ENCODE assay signal across 12 cellular contexts in the genomic region with DNA sequence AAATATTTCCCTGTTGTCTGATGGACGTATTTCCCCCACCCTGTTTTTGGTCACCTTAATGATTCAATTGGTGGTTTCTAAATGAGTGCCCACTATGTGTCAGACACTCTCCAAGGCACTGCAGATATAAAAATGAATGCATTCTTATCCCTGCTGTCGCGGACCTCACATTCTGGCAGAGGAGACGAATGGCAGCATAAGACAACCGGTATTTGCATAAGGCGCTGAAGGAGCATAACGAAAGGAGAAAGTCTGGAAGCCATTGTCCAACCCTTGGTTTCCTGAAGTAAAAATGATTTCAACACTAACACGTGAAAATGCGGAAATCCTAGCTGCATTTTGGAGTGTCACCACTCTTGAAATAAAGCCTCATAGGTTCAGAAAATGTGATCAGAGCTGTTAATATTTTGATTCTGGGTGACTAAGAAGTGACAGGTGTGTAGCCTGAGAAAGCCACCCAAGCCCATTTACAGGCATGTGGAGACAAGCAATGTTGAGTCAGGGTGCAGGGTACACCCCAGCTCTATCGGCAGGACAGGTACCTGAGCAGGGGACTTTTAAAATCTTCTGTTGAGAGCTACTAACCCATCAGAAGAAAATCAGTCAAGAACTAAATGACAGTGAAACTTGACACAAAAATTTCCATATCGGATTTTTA. TPM values are rescaled to one million over a fixed set of nuclear protein-coding genes. Genes with fewer than 3 reads are reported as not detected.
DNase-seq lines count a peak whose midpoint lies in the region; ATAC-seq, FAIRE-seq and TF ChIP-seq lines count a peak whose summit lies in the region.
"Had no signal": no experiment of that assay in that cellular context is flagged by ENCODE, and none has a peak within 500 bp of the region (broad histone marks: within the 10 kb centered on the region; RNA-seq: fewer than 3 reads in every experiment).

No MANE protein-coding gene starts in this region.

- no peaks in the 10 kb centered on the region for H3K36me3 ChIP-seq in lower lobe of right lung
- no peaks in the 10 kb centered on the region for H3K36me3 ChIP-seq in kidney (ENCODE audit: control insufficient read depth in 1 of 2, insufficient read depth in 2 of 2, low read length in 2 of 2)

- H3K4me1 ChIP-seq in lower lobe of right lung (peaks cover 16% of the 10 kb centered on the region), kidney (ENCODE audit: control insufficient read depth in 1 of 2, insufficient read depth in 1 of 2, low read depth in 1 of 2, low read length in 2 of 2) (no peaks in the 10 kb centered on the region)

- H3K9me3 ChIP-seq in lower lobe of right lung (no peaks in the 10 kb centered on the region), kidney (ENCODE audit: control insufficient read depth in 1 of 2, low read length in 2 of 2) (no peaks in the 10 kb centered on the region)

- TF ChIP-seq CTCF in GM12865 (IDR thresholded peaks at IDR 0.05; ENCODE audit: insufficient read depth, low read depth, low read length, missing control alignments) (no peak), lower lobe of right lung (IDR thresholded peaks at IDR 0.05) (no peak), kidney (IDR thresholded peaks at IDR 0.05; ENCODE audit: borderline replicate concordance, extremely low read depth, insufficient read depth) (no peak)

- ATAC-seq in GM19351 (IDR thresholded peaks at IDR 0.05; ENCODE audit: unreplicated experiment) (peak; percentile 30), HG03378 (IDR thresholded peaks at IDR 0.05; ENCODE audit: unreplicated experiment) (peak; percentile 34), lower lobe of right lung (no peak)
- ATAC-seq: Panc1 had no signal

- H3K27me3 ChIP-seq in lower lobe of right lung (ENCODE audit: low read depth): no peaks in the 10 kb centered on the region

- TF ChIP-seq POLR2A in erythroblast (IDR thresholded peaks at IDR 0.05; ENCODE audit: low read length): no peak

- H3K27ac ChIP-seq in lower lobe of right lung (peak overlapping the region; percentile 42), kidney (ENCODE audit: low read depth in 2 of 2, low read length in 2 of 2) (no peak overlapping the region)
- H3K27ac ChIP-seq: epithelial cell of prostate had no signal

- DNase-seq in GM12865 (ENCODE audit: low read depth) (peak; percentile 71), lower lobe of right lung (no peak), retina (no peak), islet precursor cell (no peak), erythroblast (lab: John Stamatoyannopoulos, UW) (no peak), kidney (no peak)
- DNase-seq: NCI-H1417, posterior cingulate gyrus had no signal

- no peak for FAIRE-seq in kidney (lab: Jason Lieb, UNC)

- no peak overlapping the region for H3K9ac ChIP-seq in kidney (ENCODE audit: low read length in 2 of 2)

- H3K4me3 ChIP-seq in GM12865 (ENCODE audit: low read depth, low read length) (peak overlapping the region; percentile 2), lower lobe of right lung (peak overlapping the region; percentile 4), kidney (ENCODE audit: low read length in 2 of 2) (no peak overlapping the region)

- intact Hi-C loops in lower lobe of right lung (cut with DNase I): no loop called here
- intact Hi-C loops in kidney (cut with DNase I): loop anchor here (10.0 kb wide), 1 partner anchor 203 kb away; no protein-coding TSS in a partner anchor

RNA-seq across cellular contexts. Expression of a gene that starts 10.1 kb away (rescaled TPM):
- total RNA-seq in lower lobe of right lung: 64.2 TPM
- 23.6 TPM for total RNA-seq in kidney
- 3.3 TPM for polyA plus RNA-seq in kidney (ENCODE audit: insufficient read depth, low read depth, low replicate concordance)

Comparison
In these comparisons a context has a peak if more than half of its experiments do, and no peak if none do; other contexts are left out.
1. H3K4me3 ChIP-seq: peak in GM12865 (single experiment) and lower lobe of right lung (single experiment); none in kidney (0 of 2).
2. ATAC-seq: peak in GM19351 (single experiment) and HG03378 (single experiment); none in lower lobe of right lung (0 of 2).